Comparison of ENCODE assay signal across 24 cellular contexts in genomic region chr16:28167730-28168129, GRCh38. TPM values are rescaled to one million over a fixed set of nuclear protein-coding genes. Genes with fewer than 3 reads are reported as not detected.
DNase-seq lines count a peak whose midpoint lies in the region; ATAC-seq and TF ChIP-seq lines count a peak whose summit lies in the region.
"Had no signal": no experiment of that assay in that cellular context is flagged by ENCODE, and none has a peak within 500 bp of the region (broad histone marks: within the 10 kb centered on the region; RNA-seq: fewer than 3 reads in every experiment).

No MANE protein-coding gene starts in this region.

- ATAC-seq in RWPE2 (ENCODE audit: low read depth) (no peak), GM21447 (IDR thresholded peaks at IDR 0.05; ENCODE audit: unreplicated experiment) (no peak), HG02981 (IDR thresholded peaks at IDR 0.05; ENCODE audit: unreplicated experiment) (no peak)
- ATAC-seq in effector memory CD8-positive, alpha-beta T cell (replicated peaks): no peak
- no peak for ATAC-seq in stimulated activated naive B cell treated with anti-CD40 and anti-IgM and Interleukin-4, amounts not matched to agents 10 μg/mL and 1 μg/mL and 100 μg/mL, for 72 hours (replicated peaks)
- ATAC-seq: body of pancreas, gastroesophageal sphincter, Panc1, pancreas had no signal

- H3K36me3 ChIP-seq in RWPE2 (ENCODE audit: low read depth): peaks cover 77% of the 10 kb centered on the region

- DNase-seq in activated naive CD4-positive, alpha-beta T cell treated with anti-CD3 and anti-CD28 coated beads, Interleukin-2, amount 50 U/mL, for 16 hours: no peak
- DNase-seq in RWPE2 (ENCODE audit: low spot score) (no peak), posterior vena cava (ENCODE audit: low spot score) (no peak)
- DNase-seq in effector memory CD8-positive, alpha-beta T cell: no peak
- DNase-seq in stimulated activated naive B cell treated with anti-CD40 and anti-IgM and Interleukin-4, amounts not matched to agents 10 μg/mL and 1 μg/mL and 100 μg/mL, for 72 hours: no peak
- DNase-seq: activated CD8-positive, alpha-beta memory T cell treated with anti-CD3 and anti-CD28 coated beads, Interleukin-2, amount 50 U/mL, for 4 hours; body of pancreas; DND-41; effector CD8-positive, alpha-beta T cell; HCEC 1CT; Karpas-422; NCI-H187 treated with DMSO at 0.1 percent for 48 hours; NCI-H345; pancreas; sigmoid colon; T-helper 9 cell; tibial artery had no signal

- intact Hi-C loops in posterior vena cava (cut with DNase I): no loop called here

- peak overlapping the region; percentile 44 for H3K27ac ChIP-seq in RWPE2 (ENCODE audit: poor library complexity, severe bottlenecking)
- H3K27ac ChIP-seq: body of pancreas, esophagus muscularis mucosa, gastroesophageal sphincter, pancreas, sigmoid colon, tibial artery had no signal

- H3K9me3 Mint-ChIP-seq in activated naive CD4-positive, alpha-beta T cell treated with anti-CD3 and anti-CD28 coated beads, Interleukin-2, amount 50 U/mL, for 24 hours: no peaks in the 10 kb centered on the region
- H3K9me3 Mint-ChIP-seq in effector memory CD8-positive, alpha-beta T cell: no peaks in the 10 kb centered on the region
- no peaks in the 10 kb centered on the region for H3K9me3 Mint-ChIP-seq in stimulated activated naive B cell treated with anti-CD40 and anti-IgM and Interleukin-4, amounts not matched to agents 10 μg/mL and 1 μg/mL and 100 μg/mL, for 72 hours

- H3K27me3 ChIP-seq in RWPE2 (ENCODE audit: insufficient read depth, poor library complexity, severe bottlenecking): no peaks in the 10 kb centered on the region
- H3K27me3 ChIP-seq: body of pancreas, esophagus muscularis mucosa, gastroesophageal sphincter, pancreas, sigmoid colon, tibial artery had no signal

- peak overlapping the region; percentile 93 for H3K27ac Mint-ChIP-seq in activated naive CD4-positive, alpha-beta T cell treated with anti-CD3 and anti-CD28 coated beads, Interleukin-2, amount 50 U/mL, for 24 hours
- H3K27ac Mint-ChIP-seq in effector memory CD8-positive, alpha-beta T cell: peak overlapping the region; percentile 64 to 81
- H3K27ac Mint-ChIP-seq in stimulated activated naive B cell treated with anti-CD40 and anti-IgM and Interleukin-4, amounts not matched to agents 10 μg/mL and 1 μg/mL and 100 μg/mL, for 72 hours: peak overlapping the region; percentile 21

- no peaks in the 10 kb centered on the region for H3K27me3 Mint-ChIP-seq in activated naive CD4-positive, alpha-beta T cell treated with anti-CD3 and anti-CD28 coated beads, Interleukin-2, amount 50 U/mL, for 24 hours
- no peaks in the 10 kb centered on the region for H3K27me3 Mint-ChIP-seq in effector memory CD8-positive, alpha-beta T cell
- H3K27me3 Mint-ChIP-seq in stimulated activated naive B cell treated with anti-CD40 and anti-IgM and Interleukin-4, amounts not matched to agents 10 μg/mL and 1 μg/mL and 100 μg/mL, for 72 hours: no peaks in the 10 kb centered on the region

- peak overlapping the region; percentile 42 for H3K4me3 Mint-ChIP-seq in activated naive CD4-positive, alpha-beta T cell treated with anti-CD3 and anti-CD28 coated beads, Interleukin-2, amount 50 U/mL, for 24 hours
- no peak overlapping the region for H3K4me3 Mint-ChIP-seq in effector memory CD8-positive, alpha-beta T cell
- H3K4me3 Mint-ChIP-seq in stimulated activated naive B cell treated with anti-CD40 and anti-IgM and Interleukin-4, amounts not matched to agents 10 μg/mL and 1 μg/mL and 100 μg/mL, for 72 hours: no peak overlapping the region

- H3K36me3 Mint-ChIP-seq in activated naive CD4-positive, alpha-beta T cell treated with anti-CD3 and anti-CD28 coated beads, Interleukin-2, amount 50 U/mL, for 24 hours: peaks cover 27% of the 10 kb centered on the region
- peaks cover 64% of the 10 kb centered on the region for H3K36me3 Mint-ChIP-seq in effector memory CD8-positive, alpha-beta T cell (ENCODE audit: insufficient read depth)
- H3K36me3 Mint-ChIP-seq in stimulated activated naive B cell treated with anti-CD40 and anti-IgM and Interleukin-4, amounts not matched to agents 10 μg/mL and 1 μg/mL and 100 μg/mL, for 72 hours: peaks cover 47 to 53% of the 10 kb centered on the region in 2 donors

- H3K9me3 ChIP-seq in RWPE2 (ENCODE audit: severe bottlenecking): no peaks in the 10 kb centered on the region
- H3K9me3 ChIP-seq: body of pancreas, esophagus muscularis mucosa, gastroesophageal sphincter, pancreas, sigmoid colon, tibial artery had no signal

- TF ChIP-seq CTCF in RWPE2 (IDR thresholded peaks at IDR 0.05; ENCODE audit: poor library complexity, severe bottlenecking): no peak

- H3K4me3 ChIP-seq in RWPE2 (ENCODE audit: severe bottlenecking): no peak overlapping the region
- H3K4me3 ChIP-seq: body of pancreas, esophagus muscularis mucosa, gastroesophageal sphincter, lung, pancreas, sigmoid colon, tibial artery had no signal

- H3K4me1 ChIP-seq in RWPE2 (ENCODE audit: insufficient read depth, poor library complexity, severe bottlenecking): peaks cover 24% of the 10 kb centered on the region
- H3K4me1 ChIP-seq: body of pancreas had no signal

- H3K4me1 Mint-ChIP-seq in activated naive CD4-positive, alpha-beta T cell treated with anti-CD3 and anti-CD28 coated beads, Interleukin-2, amount 50 U/mL, for 24 hours: peaks cover 83% of the 10 kb centered on the region
- peaks cover 46 to 58% of the 10 kb centered on the region in 2 donors for H3K4me1 Mint-ChIP-seq in effector memory CD8-positive, alpha-beta T cell (ENCODE audit: low read depth in 2 of 2)
- H3K4me1 Mint-ChIP-seq in stimulated activated naive B cell treated with anti-CD40 and anti-IgM and Interleukin-4, amounts not matched to agents 10 μg/mL and 1 μg/mL and 100 μg/mL, for 72 hours: peaks cover 28 to 75% of the 10 kb centered on the region in 2 donors

RNA-seq across cellular contexts. Expression of gene XPO6, which starts 44.0 kb away (rescaled TPM):
- 10 to 100 TPM; 86.9 to 99.7 TPM for total RNA-seq in posterior vena cava

Comparison
In these comparisons a context has a peak if more than half of its experiments do, and no peak if none do; other contexts are left out.
1. H3K27ac Mint-ChIP-seq: peak in every context shown above with its lines; median percentile 93 in activated naive CD4-positive, alpha-beta T cell treated with anti-CD3 and anti-CD28 coated beads, Interleukin-2, amount 50 U/mL, for 24 hours; 72 in effector memory CD8-positive, alpha-beta T cell; 21 in stimulated activated naive B cell treated with anti-CD40 and anti-IgM and Interleukin-4, amounts not matched to agents 10 μg/mL and 1 μg/mL and 100 μg/mL, for 72 hours.